Comparison of ENCODE assay signal across 8 cellular contexts in genomic region chr1:160208179-160209040, GRCh38. TPM values are rescaled to one million over a fixed set of nuclear protein-coding genes. Genes with fewer than 3 reads are reported as not detected.
DNase-seq lines count a peak whose midpoint lies in the region; ATAC-seq and TF ChIP-seq lines count a peak whose summit lies in the region.
"Had no signal": no experiment of that assay in that cellular context is flagged by ENCODE, and none has a peak within 500 bp of the region (broad histone marks: within the 10 kb centered on the region; RNA-seq: fewer than 3 reads in every experiment).

No MANE protein-coding gene starts in this region.

- H3K27me3 ChIP-seq in GM23248 (replicated peaks; ENCODE audit: insufficient read depth) (no peaks in the 10 kb centered on the region), smooth muscle cell (ENCODE audit: low read depth) (no peaks in the 10 kb centered on the region)

- no peaks in the 10 kb centered on the region for H3K9me3 Mint-ChIP-seq in activated CD4-positive, alpha-beta memory T cell treated with anti-CD3 and anti-CD28 coated beads, Interleukin-2, amount 10 ng/mL, durations not matched to agents 7 days and 5 days

- no peak overlapping the region for H3K4me3 Mint-ChIP-seq in activated CD4-positive, alpha-beta memory T cell treated with anti-CD3 and anti-CD28 coated beads, Interleukin-2, amount 10 ng/mL, durations not matched to agents 7 days and 5 days

- H3F3A ChIP-seq in GM23248 (ENCODE audit: insufficient read depth) (peaks cover 55% of the 10 kb centered on the region), smooth muscle cell (ENCODE audit: low read depth) (peaks cover 26% of the 10 kb centered on the region)

- peaks cover 73% of the 10 kb centered on the region for H3K79me2 ChIP-seq in GM23248 (ENCODE audit: insufficient read depth)
- H3K79me2 ChIP-seq in smooth muscle cell (ENCODE audit: low read depth) = peaks cover 38% of the 10 kb centered on the region

- peaks cover 44% of the 10 kb centered on the region for H3K4me1 Mint-ChIP-seq in activated CD4-positive, alpha-beta memory T cell treated with anti-CD3 and anti-CD28 coated beads, Interleukin-2, amount 10 ng/mL, durations not matched to agents 7 days and 5 days

- H2AFZ ChIP-seq in GM23248 (no peak overlapping the region), smooth muscle cell (ENCODE audit: low read depth) (no peak overlapping the region)

- no peak for ATAC-seq in left cardiac atrium
- ATAC-seq in GM18909 (IDR thresholded peaks at IDR 0.05; ENCODE audit: poor library complexity, unreplicated experiment) = no peak
- ATAC-seq in sciatic nerve = no peak

- peaks cover 45% of the 10 kb centered on the region for H3K4me1 ChIP-seq in GM23248 (ENCODE audit: insufficient read depth)
- H3K4me1 ChIP-seq in smooth muscle cell (ENCODE audit: low read depth) = peaks cover 65% of the 10 kb centered on the region

- H4K20me1 ChIP-seq in GM23248 (ENCODE audit: insufficient read depth) (no peaks in the 10 kb centered on the region), smooth muscle cell (ENCODE audit: low read depth) (peaks cover 67% of the 10 kb centered on the region)

- H3K4me3 ChIP-seq in GM23248 (peak overlapping the region; percentile 81), smooth muscle cell (no peak overlapping the region)

- no peak for TF ChIP-seq CTCF in smooth muscle cell (IDR thresholded peaks at IDR 0.05; ENCODE audit: borderline replicate concordance, insufficient read depth, poor library complexity, severe bottlenecking)

- intact Hi-C loops in left cardiac atrium (cut with DNase I) (loop anchor here in 1 of 2 donors (5.0 kb wide), 1 partner anchor 39 kb away; no protein-coding TSS in a partner anchor), sciatic nerve (cut with DNase I) (no loop called here)

- no peaks in the 10 kb centered on the region for H3K9me3 ChIP-seq in GM23248 (ENCODE audit: low read depth)
- H3K9me3 ChIP-seq in smooth muscle cell (replicated peaks; ENCODE audit: low read depth) = no peaks in the 10 kb centered on the region

- peak overlapping the region; percentile 92 for H3K4me2 ChIP-seq in GM23248 (ENCODE audit: unreplicated experiment)
- H3K4me2 ChIP-seq in smooth muscle cell = peak overlapping the region; percentile 88

- H3K36me3 ChIP-seq in GM23248 (ENCODE audit: low read depth) = peaks cover 37% of the 10 kb centered on the region
- no peaks in the 10 kb centered on the region for H3K36me3 ChIP-seq in smooth muscle cell (ENCODE audit: low read depth)

- 49 to 56% methylated on average over 8 of the region's 8 CpGs for WGBS in GM23248 (ENCODE audit: low coverage in 1 of 2, low lambda C conversion rate in 2 of 2, missing lambda C conversion rate in 2 of 2), 2 experiments
- WGBS in smooth muscle cell (ENCODE audit: low lambda C conversion rate) = 68% methylated on average over 8 of the region's 8 CpGs

- DNase-seq in GM23248 = peak; percentile 57
- DNase-seq in activated CD4-positive, alpha-beta memory T cell treated with anti-CD3 and anti-CD28 coated beads, Interleukin-2, amount 10 ng/mL, durations not matched to agents 7 days and 5 days = no peak
- peak; percentile 61 for DNase-seq in left cardiac atrium
- no peak for DNase-seq in smooth muscle cell (lab: John Stamatoyannopoulos, UW; ENCODE audit: unreplicated experiment)
- DNase-seq in sciatic nerve (ENCODE audit: low spot score) = no peak
- no peak for DNase-seq in cerebellar nuclear complex (lab: John Stamatoyannopoulos, UW)
- DNase-seq: NCI-H774 had no signal

- H3K9me2 ChIP-seq in GM23248 (ENCODE audit: insufficient read depth) = no peaks in the 10 kb centered on the region

- CTCF ChIA-PET in activated CD4-positive, alpha-beta memory T cell treated with anti-CD3 and anti-CD28 coated beads, Interleukin-2, amount 10 ng/mL, durations not matched to agents 7 days and 5 days (lab: Charles Lee) = interaction anchor here (0.9 to 1.6 kb wide), 2 partner anchors 44 to 83 kb away, joined by 3 to 5 read pairs; no protein-coding TSS in a partner anchor

- POLR2A ChIA-PET in activated CD4-positive, alpha-beta memory T cell treated with anti-CD3 and anti-CD28 coated beads, Interleukin-2, amount 10 ng/mL, durations not matched to agents 7 days and 5 days (lab: Charles Lee) = interaction anchor here (0.8 to 4.1 kb wide), 4 partner anchors 9 to 77 kb away, joined by 3 to 27 read pairs (median 4); partner anchors contain the start of genes DCAF8 and PEX19

- H3K36me3 Mint-ChIP-seq in activated CD4-positive, alpha-beta memory T cell treated with anti-CD3 and anti-CD28 coated beads, Interleukin-2, amount 10 ng/mL, durations not matched to agents 7 days and 5 days (ENCODE audit: low read depth) = peaks cover 31% of the 10 kb centered on the region

- in situ Hi-C loops in GM23248 (cut with MboI) = no loop called here

- H3K27me3 Mint-ChIP-seq in activated CD4-positive, alpha-beta memory T cell treated with anti-CD3 and anti-CD28 coated beads, Interleukin-2, amount 10 ng/mL, durations not matched to agents 7 days and 5 days = no peaks in the 10 kb centered on the region

- H3K27ac ChIP-seq in GM23248 (peak overlapping the region; percentile 93), smooth muscle cell (ENCODE audit: low read depth) (peak overlapping the region; percentile 95)

- H3K9ac ChIP-seq in GM23248 = peak overlapping the region; percentile 94
- H3K9ac ChIP-seq in smooth muscle cell (ENCODE audit: low read depth) = peak overlapping the region; percentile 34

- H3K27ac Mint-ChIP-seq in activated CD4-positive, alpha-beta memory T cell treated with anti-CD3 and anti-CD28 coated beads, Interleukin-2, amount 10 ng/mL, durations not matched to agents 7 days and 5 days = peak overlapping the region; percentile 36

RNA-seq across cellular contexts. Expression of gene PEA15, which starts 3.2 kb away (rescaled TPM):
- 368 and 415 TPM in 2 replicates for total RNA-seq in GM23248 (2014; rRNA removed; shearing (Covaris generic))
- polyA plus RNA-seq in GM23248 (2016; fragmentation: Nextera tagmentation; extraction: Ambion mirVana) (638 and 651 TPM in 2 replicates), smooth muscle cell (73.1 and 80.6 TPM in 2 replicates)
- 10 to 100 TPM; 38.2 to 39.3 TPM for total RNA-seq in activated CD4-positive, alpha-beta memory T cell treated with anti-CD3 and anti-CD28 coated beads, Interleukin-2, amount 10 ng/mL, durations not matched to agents 7 days and 5 days
- total RNA-seq in left cardiac atrium (100 to 1,000 TPM; 188 to 189 TPM), smooth muscle cell (85.0 and 115 TPM in 2 replicates), sciatic nerve (324 TPM)

RNA-seq across cellular contexts. Expression of gene CASQ1, which starts 18.0 kb away (rescaled TPM):
- 0.11 and 0.51 TPM in 2 replicates for total RNA-seq in GM23248 (2014; rRNA removed; shearing (Covaris generic))
- polyA plus RNA-seq in GM23248 (2016; fragmentation: Nextera tagmentation; extraction: Ambion mirVana) = 0.10 TPM in 1 of 2 replicates, not detected in the other
- total RNA-seq in activated CD4-positive, alpha-beta memory T cell treated with anti-CD3 and anti-CD28 coated beads, Interleukin-2, amount 10 ng/mL, durations not matched to agents 7 days and 5 days = under 1 TPM in 1 of 2 experiments, not detected in 1; 0.35 TPM
- 10 to 100 TPM; 10.5 to 21.8 TPM for total RNA-seq in left cardiac atrium
- total RNA-seq in smooth muscle cell = 0.36 TPM in 1 of 2 replicates, not detected in the other
- 0.48 TPM in 1 of 2 replicates, not detected in the other for polyA plus RNA-seq in smooth muscle cell
- 1.1 TPM for total RNA-seq in sciatic nerve

RNA-seq across cellular contexts. Expression of gene DCAF8, which starts 53.9 kb away (rescaled TPM):
- total RNA-seq in GM23248 (2014; rRNA removed; shearing (Covaris generic)) = 58.9 and 79.7 TPM in 2 replicates
- 78.9 and 80.4 TPM in 2 replicates for polyA plus RNA-seq in GM23248 (2016; fragmentation: Nextera tagmentation; extraction: Ambion mirVana)
- total RNA-seq in activated CD4-positive, alpha-beta memory T cell treated with anti-CD3 and anti-CD28 coated beads, Interleukin-2, amount 10 ng/mL, durations not matched to agents 7 days and 5 days = 100 to 1,000 TPM; 123 to 125 TPM
- 100 to 1,000 TPM in 1 of 2 donors, 10 to 100 TPM in 1; 98.5 to 121 TPM for total RNA-seq in left cardiac atrium
- total RNA-seq in smooth muscle cell = 56.7 and 63.6 TPM in 2 replicates
- polyA plus RNA-seq in smooth muscle cell = 79.9 and 92.6 TPM in 2 replicates
- 142 TPM for total RNA-seq in sciatic nerve

RNA-seq across cellular contexts. Expression of gene ATP1A4, which starts 57.0 kb away (rescaled TPM):
- not detected in 2 replicates for total RNA-seq in GM23248 (2014; rRNA removed; shearing (Covaris generic))
- polyA plus RNA-seq in GM23248 (2016; fragmentation: Nextera tagmentation; extraction: Ambion mirVana) (not detected in 2 replicates), smooth muscle cell (not detected in 2 replicates)
- total RNA-seq in activated CD4-positive, alpha-beta memory T cell treated with anti-CD3 and anti-CD28 coated beads, Interleukin-2, amount 10 ng/mL, durations not matched to agents 7 days and 5 days = under 1 TPM in 1 of 2 experiments, not detected in 1; 0.33 TPM
- total RNA-seq in left cardiac atrium (under 1 TPM in 1 of 2 donors, not detected in 1; 0.13 TPM), smooth muscle cell (not detected in 2 replicates), sciatic nerve (1.2 TPM)

Comparison
In these comparisons a context has a peak if more than half of its experiments do, and no peak if none do; other contexts are left out.
1. DNase-seq: peak in GM23248 (single experiment) and left cardiac atrium (single experiment); none in activated CD4-positive, alpha-beta memory T cell treated with anti-CD3 and anti-CD28 coated beads, Interleukin-2, amount 10 ng/mL, durations not matched to agents 7 days and 5 days (single experiment), smooth muscle cell (single experiment), sciatic nerve (single experiment) and cerebellar nuclear complex (0 of 2).